Comparison of ENCODE assay signal across 8 cellular contexts in genomic region chr12:8950287-8950574, GRCh38. TPM values are rescaled to one million over a fixed set of nuclear protein-coding genes. Genes with fewer than 3 reads are reported as not detected.
DNase-seq lines count a peak whose midpoint lies in the region; ATAC-seq and TF ChIP-seq lines count a peak whose summit lies in the region.

No MANE protein-coding gene starts in this region.

- peak overlapping the region; percentile 83 to 97 (median 94) for H3K27ac ChIP-seq in right lobe of liver
- peak overlapping the region; percentile 99 for H3K27ac ChIP-seq in upper lobe of right lung

- intact Hi-C loops in right lobe of liver (cut with DNase I): no loop called here
- intact Hi-C loops in upper lobe of right lung (cut with DNase I): loop anchor here (10.0 kb wide), 1 partner anchor 85 kb away; no protein-coding TSS in a partner anchor

- H3K27me3 ChIP-seq in adipocyte (replicated peaks; ENCODE audit: control insufficient read depth, insufficient read depth, low read length) (no peaks in the 10 kb centered on the region), right lobe of liver (no peaks in the 10 kb centered on the region), upper lobe of right lung (no peaks in the 10 kb centered on the region)

- DNase-seq in SIG-M5 treated with dmso at 0.1 percent for 504 hours (lab: John Stamatoyannopoulos, UW; ENCODE audit: unreplicated experiment) (peak; percentile 77), SIG-M5 (lab: John Stamatoyannopoulos, UW) (no peak), adipocyte (ENCODE audit: low read depth) (no peak), right lobe of liver (no peak), upper lobe of right lung (no peak), COLO668 (lab: John Stamatoyannopoulos, UW; ENCODE audit: unreplicated experiment) (no peak)
- DNase-seq in activated effector memory CD4-positive, alpha-beta T cell treated with anti-CD3 and anti-CD28 coated beads, Interleukin-2, amount 50 U/mL, for 16 hours: no peak

- WGBS in right lobe of liver (ENCODE audit: insufficient coverage, low coverage, low lambda C conversion rate, missing lambda C conversion rate): 0% methylated on average over 7 of the region's 7 CpGs

- H3K9ac ChIP-seq in adipocyte (ENCODE audit: low read length): peak overlapping the region; percentile 93

- H3K4me3 ChIP-seq in adipocyte (ENCODE audit: low read length) (peak overlapping the region; percentile 97), right lobe of liver (peak overlapping the region; percentile 64 to 90 (median 78)), upper lobe of right lung (peak overlapping the region; percentile 95)

- no peak for TF ChIP-seq CTCF in right lobe of liver (IDR thresholded peaks at IDR 0.05)
- no peak for TF ChIP-seq CTCF in upper lobe of right lung (IDR thresholded peaks at IDR 0.05)

- TF ChIP-seq POLR2A in right lobe of liver (IDR thresholded peaks at IDR 0.05): no peak

- H3K9me3 ChIP-seq in adipocyte (ENCODE audit: control insufficient read depth, low read length) (no peaks in the 10 kb centered on the region), right lobe of liver (no peaks in the 10 kb centered on the region), upper lobe of right lung (no peaks in the 10 kb centered on the region)

- H3K36me3 ChIP-seq in adipocyte (ENCODE audit: control insufficient read depth, insufficient read depth, low read length, severe bottlenecking) (peaks cover 14% of the 10 kb centered on the region), right lobe of liver (peaks cover 0 to 9% (median 3%) of the 10 kb centered on the region in 4 donors), upper lobe of right lung (peaks cover 12% of the 10 kb centered on the region)

- H3K4me1 ChIP-seq in adipocyte (ENCODE audit: control insufficient read depth, insufficient read depth, low read length) (peaks cover 26% of the 10 kb centered on the region), right lobe of liver (peaks cover 0 to 27% (median 9%) of the 10 kb centered on the region in 4 donors), upper lobe of right lung (peaks cover 24% of the 10 kb centered on the region)

- ATAC-seq in HG03469 (IDR thresholded peaks at IDR 0.05; ENCODE audit: unreplicated experiment) (peak; percentile 2), right lobe of liver (peak in 1 of 4 donors; percentile 0), upper lobe of right lung (no peak)

RNA-seq across cellular contexts. Expression of gene M6PR, which starts 0.8 kb away (rescaled TPM):
- 10 to 100 TPM; 45.5 to 82.2 (median 69.1) TPM for total RNA-seq in right lobe of liver
- 176 TPM for total RNA-seq in upper lobe of right lung

RNA-seq across cellular contexts. Expression of gene PHC1, which starts 35.9 kb away (rescaled TPM):
- total RNA-seq in right lobe of liver (10 to 100 TPM in 1 of 6 experiments, 1 to 10 TPM in 5; 3.3 to 15.0 (median 7.4) TPM), upper lobe of right lung (29.7 TPM)

RNA-seq across cellular contexts. Expression of gene KLRG1, which starts 39.1 kb away (rescaled TPM):
- 1 to 10 TPM; 1.3 to 2.7 (median 1.6) TPM for total RNA-seq in right lobe of liver
- total RNA-seq in upper lobe of right lung: 3.3 TPM
